Comparison of ENCODE assay signal across 7 cellular contexts in the genomic region with DNA sequence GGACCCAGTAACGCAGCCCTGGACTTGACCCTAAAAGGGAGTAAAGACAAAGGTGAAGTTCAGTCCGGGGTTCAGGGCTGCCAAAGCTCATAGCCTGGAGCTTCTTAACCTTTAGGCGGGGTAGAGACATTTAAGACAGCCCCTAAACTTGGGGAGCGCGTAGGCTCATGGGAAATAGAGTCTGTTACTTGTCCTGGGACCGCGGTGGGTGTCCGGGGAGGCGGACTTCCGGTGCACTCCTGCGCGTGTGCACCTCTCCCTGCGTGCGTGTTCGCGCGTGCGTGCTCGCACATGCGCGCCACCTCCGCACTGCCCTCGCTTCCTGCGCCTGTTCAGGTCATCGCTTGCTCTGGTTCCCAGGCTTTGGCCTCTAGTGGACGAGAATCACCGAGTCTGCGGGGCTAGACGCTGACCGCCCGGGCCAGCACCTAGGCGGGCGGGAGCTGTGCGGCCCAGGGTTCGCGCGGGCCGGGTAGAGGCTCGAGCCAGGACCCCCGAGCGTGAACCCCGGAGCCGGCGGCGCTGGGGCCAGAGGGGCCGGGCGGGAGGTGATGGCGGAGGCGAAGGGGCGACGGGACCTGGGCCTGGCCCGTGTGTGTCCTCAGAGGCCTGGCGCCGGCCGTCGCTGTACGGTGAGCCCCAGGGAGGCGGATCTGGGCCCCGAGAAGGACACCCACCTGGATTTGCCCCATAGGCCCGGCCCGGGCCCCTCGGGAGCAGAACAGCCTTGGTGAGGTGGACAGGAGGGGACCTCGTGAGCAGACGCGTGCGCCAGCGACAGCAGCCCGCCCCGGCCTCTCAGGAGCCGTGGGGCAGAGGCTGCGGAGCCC. TPM values are rescaled to one million over a fixed set of nuclear protein-coding genes. Genes with fewer than 3 reads are reported as not detected.
A peak's percentile ranks its signal among the peaks of the same experiment; 100 is the strongest.
DNase-seq lines count a peak whose midpoint lies in the region; ATAC-seq lines count a peak whose summit lies in the region.

No MANE protein-coding gene starts in this region.

- DNase-seq in NCI-H1930 (lab: John Stamatoyannopoulos, UW): peak; percentile 66 to 78
- DNase-seq in T-helper 22 cell (ENCODE audit: low read depth): peak; percentile 68
- DNase-seq in astrocyte of the hippocampus (ENCODE audit: low read depth, low spot score): peak; percentile 92
- DNase-seq in hippocampal formation (lab: John Stamatoyannopoulos, UW): peak; percentile 67 to 82
- DNase-seq in renal cortical epithelial cell (ENCODE audit: low read depth): peak; percentile 81

- peak; percentile 96 for ATAC-seq in GM18508 (IDR thresholded peaks at IDR 0.05; ENCODE audit: insufficient read depth, unreplicated experiment)
- peak; percentile 99 for ATAC-seq in HG02973 (IDR thresholded peaks at IDR 0.05; ENCODE audit: unreplicated experiment)

RNA-seq across cellular contexts. Expression of a gene that starts 6.1 kb away (rescaled TPM):
- total RNA-seq in renal cortical epithelial cell: 0.25 TPM in 1 of 2 replicates, not detected in the other

RNA-seq across cellular contexts. Expression of a gene that starts 38.9 kb away (rescaled TPM):
- 0.15 TPM in 1 of 2 replicates, not detected in the other for total RNA-seq in renal cortical epithelial cell

Comparison
In these comparisons a context has a peak if more than half of its experiments do, and no peak if none do; other contexts are left out.
1. Peak in every context shown above with its lines: DNase-seq and ATAC-seq.